11 cellular contexts compared by ENCODE assay signal in genomic region chr10:112526130-112526529, GRCh38.
A peak's percentile ranks its signal among the peaks of the same experiment; 100 is the strongest.
DNase-seq lines count a peak whose midpoint lies in the region; ATAC-seq and TF ChIP-seq lines count a peak whose summit lies in the region.
"Had no signal": no experiment of that assay in that cellular context is flagged by ENCODE, and none has a peak within 500 bp of the region (broad histone marks: within the 10 kb centered on the region; RNA-seq: fewer than 3 reads in every experiment).

No MANE protein-coding gene starts in this region.

- no peak for TF ChIP-seq CTCF in stomach (IDR thresholded peaks at IDR 0.05)

- intact Hi-C loops in stomach (cut with DNase I; ENCODE audit: low total_unique reads), result no loop called here

- ATAC-seq in GM18511 (IDR thresholded peaks at IDR 0.05; ENCODE audit: unreplicated experiment) (peak; percentile 84), GM21619 (IDR thresholded peaks at IDR 0.05; ENCODE audit: unreplicated experiment) (peak; percentile 98), HG03378 (IDR thresholded peaks at IDR 0.05; ENCODE audit: unreplicated experiment) (peak; percentile 95), HG02798 (IDR thresholded peaks at IDR 0.05; ENCODE audit: poor library complexity, unreplicated experiment) (no peak), HG02840 (IDR thresholded peaks at IDR 0.05; ENCODE audit: low FRiP score, unreplicated experiment) (no peak)

- TF ChIP-seq POLR2A in stomach (IDR thresholded peaks at IDR 0.05), result no peak

- H3K9me3 ChIP-seq in stomach, result no peaks in the 10 kb centered on the region

- H3K4me3 ChIP-seq in stomach, result no peak overlapping the region
- H3K4me3 ChIP-seq: cardiac muscle cell had no signal

- no peaks in the 10 kb centered on the region for H3K27me3 ChIP-seq in stomach
- H3K27me3 ChIP-seq: cardiac muscle cell had no signal

- peaks cover 0 to 11% (median 0%) of the 10 kb centered on the region in 4 donors for H3K4me1 ChIP-seq in stomach

- no peak overlapping the region for H3K27ac ChIP-seq in stomach
- H3K27ac ChIP-seq: cardiac muscle cell had no signal

- no peaks in the 10 kb centered on the region for H3K36me3 ChIP-seq in stomach
- H3K36me3 ChIP-seq: cardiac muscle cell had no signal

- WGBS in stomach, 5 donors, result 60 to 85% (median 81%) methylated on average over 3 of the region's 3 CpGs

- no peak for TF ChIP-seq EP300 in stomach (IDR thresholded peaks at IDR 0.05)

- DNase-seq in glomerular visceral epithelial cell (ENCODE audit: extremely low spot score), result peak; percentile 11
- no peak for DNase-seq in 8988T
- no peak for DNase-seq in stomach
- DNase-seq: DMS79, NCI-H226 had no signal

Comparison
In these comparisons a context has a peak if more than half of its experiments do, and no peak if none do; other contexts are left out.
1. ATAC-seq: peak in GM18511 (single experiment), GM21619 (single experiment) and HG03378 (single experiment); none in HG02798 (single experiment) and HG02840 (single experiment).